11 cellular contexts compared by ENCODE assay signal in genomic region chr22:24996420-24996952, GRCh38. TPM values are rescaled to one million over a fixed set of nuclear protein-coding genes. Genes with fewer than 3 reads are reported as not detected.
DNase-seq lines count a peak whose midpoint lies in the region; ATAC-seq, FAIRE-seq and TF ChIP-seq lines count a peak whose summit lies in the region.
"Had no signal": no experiment of that assay in that cellular context is flagged by ENCODE, and none has a peak within 500 bp of the region (broad histone marks: within the 10 kb centered on the region; RNA-seq: fewer than 3 reads in every experiment).

No MANE protein-coding gene starts in this region.

- TF ChIP-seq CTCF in endothelial cell of umbilical vein (IDR thresholded peaks at IDR 0.05; ENCODE audit: extremely low read depth in 1 of 2, insufficient read depth in 1 of 2, low read depth in 1 of 2, low read length in 2 of 2) (no peak), nephron (IDR thresholded peaks at IDR 0.05; ENCODE audit: unreplicated experiment in 3 of 3) (no peak)

- peak; percentile 78 for FAIRE-seq in endothelial cell of umbilical vein (lab: Jason Lieb, UNC)

- H3K79me2 ChIP-seq in endothelial cell of umbilical vein (ENCODE audit: control insufficient read depth, insufficient read depth, low read length): peaks cover 15% of the 10 kb centered on the region

- no peaks in the 10 kb centered on the region for H3K36me3 Mint-ChIP-seq in nephron (ENCODE audit: low read depth)
- H3K36me3 Mint-ChIP-seq: activated naive CD4-positive, alpha-beta T cell treated with anti-CD3 and anti-CD28 coated beads, Interleukin-2, amount 50 U/mL, for 72 hours had no signal

- ATAC-seq in GM18861 (IDR thresholded peaks at IDR 0.05; ENCODE audit: unreplicated experiment): no peak
- ATAC-seq: activated naive CD4-positive, alpha-beta T cell treated with anti-CD3 and anti-CD28 coated beads, Interleukin-2, amount 50 U/mL, for 72 hours had no signal

- H3K4me2 ChIP-seq in endothelial cell of umbilical vein (ENCODE audit: insufficient read depth, low read length): peak overlapping the region; percentile 3

- H4K20me1 ChIP-seq in endothelial cell of umbilical vein (replicated peaks; ENCODE audit: control insufficient read depth, extremely low read depth, insufficient read depth, low read length): no peaks in the 10 kb centered on the region

- H3K9me3 Mint-ChIP-seq in nephron: no peaks in the 10 kb centered on the region
- H3K9me3 Mint-ChIP-seq: activated naive CD4-positive, alpha-beta T cell treated with anti-CD3 and anti-CD28 coated beads, Interleukin-2, amount 50 U/mL, for 72 hours had no signal

- H3K36me3 ChIP-seq in endothelial cell of umbilical vein (ENCODE audit: control insufficient read depth in 2 of 2, extremely low read depth in 1 of 2, insufficient read depth in 2 of 2, low read length in 2 of 2): no peaks in the 10 kb centered on the region

- peaks cover 18% of the 10 kb centered on the region for H3K27me3 Mint-ChIP-seq in nephron (ENCODE audit: low read depth)

- H3K9me1 ChIP-seq in endothelial cell of umbilical vein (replicated peaks; ENCODE audit: control insufficient read depth, extremely low read depth, insufficient read depth, low read length): no peaks in the 10 kb centered on the region

- no TSS peak for BruUV-seq in endothelial cell of umbilical vein (replicated peaks; lab: Mats Ljungman, UMichigan)

- dilution Hi-C loops in endothelial cell of umbilical vein (cut with MboI; ENCODE audit: extremely low pct_ligation_motif_present, low sequenced_read_pairs): no loop called here

- CTCF ChIA-PET in endothelial cell of umbilical vein (lab: Charles Lee): interaction anchor here (0.7 to 1.7 kb wide), 6 partner anchors 10 to 57 kb away, joined by 3 to 5 read pairs (median 4); no protein-coding TSS in a partner anchor

- H2AFZ ChIP-seq in endothelial cell of umbilical vein (ENCODE audit: low read depth, low read length): no peak overlapping the region
- H2AFZ ChIP-seq: parathyroid adenoma had no signal

- H3K27ac Mint-ChIP-seq in nephron: no peak overlapping the region

- H3K9me3 ChIP-seq in endothelial cell of umbilical vein (replicated peaks; ENCODE audit: control insufficient read depth, insufficient read depth, low read length): no peaks in the 10 kb centered on the region

- POLR2A ChIA-PET in endothelial cell of umbilical vein (lab: Charles Lee): no interaction called here

- no peak overlapping the region for H3K9ac ChIP-seq in endothelial cell of umbilical vein (replicated peaks; ENCODE audit: extremely low read depth, insufficient read depth, low read length)
- H3K9ac ChIP-seq: parathyroid adenoma had no signal

- intact Hi-C loops in endothelial cell of umbilical vein (cut with micrococcal nuclease): no loop called here

- H3K27me3 ChIP-seq in endothelial cell of umbilical vein (ENCODE audit: control insufficient read depth in 2 of 2, insufficient read depth in 2 of 2, low read length in 2 of 2): no peaks in the 10 kb centered on the region

- TF ChIP-seq POLR2A in endothelial cell of umbilical vein (IDR thresholded peaks at IDR 0.05; ENCODE audit: low read depth, low read length): no peak

- peak; percentile 24 for DNase-seq in EL
- peak; percentile 99 for DNase-seq in NCI-H524 (lab: John Stamatoyannopoulos, UW)
- DNase-seq in endothelial cell of umbilical vein (ENCODE audit: low read depth, low spot score): peak; percentile 48
- DNase-seq in LoVo (ENCODE audit: low spot score): no peak
- no peak for DNase-seq in mucosa of gallbladder (ENCODE audit: low spot score)
- DNase-seq in NCI-H774 (lab: John Stamatoyannopoulos, UW): no peak
- DNase-seq: MM.1S had no signal

- H3K4me1 Mint-ChIP-seq in nephron: peaks cover 24% of the 10 kb centered on the region

- H3K4me3 ChIP-seq in endothelial cell of umbilical vein (replicated peaks in 1 of 3; ENCODE audit: insufficient read depth in 1 of 3, low read depth in 1 of 3, low read length in 3 of 3): no peak overlapping the region

- peaks cover 30% of the 10 kb centered on the region for H3K4me1 ChIP-seq in endothelial cell of umbilical vein (ENCODE audit: control insufficient read depth, extremely low read depth, insufficient read depth, low read length)
- H3K4me1 ChIP-seq: parathyroid adenoma had no signal

- peak overlapping the region; percentile 3 to 6 (median 4) for H3K4me3 Mint-ChIP-seq in nephron

- H3K27ac ChIP-seq in endothelial cell of umbilical vein (ENCODE audit: insufficient read depth, low read depth, low read length): peak overlapping the region; percentile 49
- H3K27ac ChIP-seq: parathyroid adenoma had no signal

TF ChIP-seq in endothelial cell of umbilical vein, 7 proteins besides CTCF, POLR2A, EP300 and RAD21:
- TF ChIP-seq FOS (IDR thresholded peaks at IDR 0.05; ENCODE audit: borderline replicate concordance, insufficient read depth, low read length): peak; percentile 45
- no peak for TF ChIP-seq GATA2 (IDR thresholded peaks at IDR 0.05; ENCODE audit: insufficient read depth, insufficient read length, low read depth, low read length)
TF ChIP-seq in endothelial cell of umbilical vein: peak in this region for 1.

RNA-seq across cellular contexts. Expression of gene KIAA1671, which starts 44.0 kb away (rescaled TPM):
- total RNA-seq in endothelial cell of umbilical vein (78.9 and 85.1 TPM in 2 replicates), mucosa of gallbladder (85.5 TPM)
- polyA plus RNA-seq in endothelial cell of umbilical vein: 18.9 and 23.1 TPM in 2 replicates
- polyA plus RNA-seq in endothelial cell of umbilical vein (2011; cell fraction: cytosol; rRNA removed): 21.8 and 22.1 TPM in 2 replicates
- 38.5 and 45.9 TPM in 2 replicates for polyA plus RNA-seq in endothelial cell of umbilical vein (2011; cell fraction: nucleus; rRNA removed)
- polyA plus RNA-seq in endothelial cell of umbilical vein (2012): 17.4 and 19.8 TPM in 2 replicates
- 59.2 and 71.7 TPM in 2 replicates for polyA minus RNA-seq in endothelial cell of umbilical vein
- polyA minus RNA-seq in endothelial cell of umbilical vein (2011; cell fraction: cytosol; rRNA and poly(A)+ RNA removed): 10.0 TPM
- polyA minus RNA-seq in endothelial cell of umbilical vein (2011; cell fraction: nucleus; rRNA and poly(A)+ RNA removed): 70.1 and 79.2 TPM in 2 replicates

RNA-seq across cellular contexts. Expression of gene LHFPL7, which starts 50.0 kb away (rescaled TPM):
- not detected in 2 replicates for total RNA-seq in endothelial cell of umbilical vein
- not detected in 2 replicates for polyA plus RNA-seq in endothelial cell of umbilical vein
- not detected in 2 replicates for polyA plus RNA-seq in endothelial cell of umbilical vein (2011; cell fraction: cytosol; rRNA removed)
- not detected in 2 replicates for polyA plus RNA-seq in endothelial cell of umbilical vein (2011; cell fraction: nucleus; rRNA removed)
- not detected in 2 replicates for polyA plus RNA-seq in endothelial cell of umbilical vein (2012)
- not detected in 2 replicates for polyA minus RNA-seq in endothelial cell of umbilical vein
- polyA minus RNA-seq in endothelial cell of umbilical vein (2011; cell fraction: cytosol; rRNA and poly(A)+ RNA removed): not detected
- not detected in 2 replicates for polyA minus RNA-seq in endothelial cell of umbilical vein (2011; cell fraction: nucleus; rRNA and poly(A)+ RNA removed)
- not detected for total RNA-seq in mucosa of gallbladder
- total RNA-seq: activated naive CD4-positive, alpha-beta T cell treated with anti-CD3 and anti-CD28 coated beads, Interleukin-2, amount 50 U/mL, for 72 hours had no signal

Comparison
In these comparisons a context has a peak if more than half of its experiments do, and no peak if none do; other contexts are left out.
1. DNase-seq: peak in EL (single experiment), NCI-H524 (2 of 2) and endothelial cell of umbilical vein (single experiment); none in LoVo (single experiment), mucosa of gallbladder (single experiment) and NCI-H774 (single experiment).